In the genomic region with DNA sequence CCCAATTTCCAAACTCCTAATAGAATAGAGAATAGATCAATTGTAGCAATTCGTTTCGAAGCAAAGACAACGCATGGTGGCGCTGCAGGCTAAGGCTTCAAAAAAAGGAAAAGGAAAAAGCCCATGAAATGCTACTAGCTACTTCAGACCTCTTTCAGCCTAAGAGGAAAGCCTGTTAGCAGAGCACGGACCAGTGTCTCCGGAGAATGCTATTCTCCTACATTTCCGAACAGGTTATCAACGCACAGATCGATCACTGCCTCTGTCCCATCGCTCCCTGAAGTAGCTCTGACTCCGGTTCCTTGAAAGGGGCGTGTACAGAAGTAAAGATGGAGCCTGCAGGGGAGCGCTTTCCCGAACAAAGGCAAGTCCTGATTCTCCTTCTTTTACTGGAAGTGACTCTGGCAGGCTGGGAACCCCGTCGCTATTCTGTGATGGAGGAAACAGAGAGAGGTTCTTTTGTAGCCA, we compare ENCODE assay signal across 8 cellular contexts. TPM values are rescaled to one million over a fixed set of nuclear protein-coding genes. Genes with fewer than 3 reads are reported as not detected.
DNase-seq lines count a peak whose midpoint lies in the region; ATAC-seq and TF ChIP-seq lines count a peak whose summit lies in the region.

TSS of gene PCDHB15 (plus strand) at position 146 of the 468 bp plus-strand sequence. CDS start at position 330, 184 bp downstream.

- peaks cover 69% of the 10 kb centered on the region for H3K9me3 Mint-ChIP-seq in progenitor cell of endocrine pancreas (ENCODE audit: low read depth)

- TF ChIP-seq EP300 in gastroesophageal sphincter (IDR thresholded peaks at IDR 0.05), result no peak

- H3K4me1 Mint-ChIP-seq in progenitor cell of endocrine pancreas (ENCODE audit: low read depth), result no peaks in the 10 kb centered on the region

- DNase-seq in G401 (ENCODE audit: low spot score) (peak; percentile 58), NCI-H82 treated with DMSO at 0.1 percent for 48 hours (lab: John Stamatoyannopoulos, UW; ENCODE audit: unreplicated experiment) (peak; percentile 1), progenitor cell of endocrine pancreas (ENCODE audit: low spot score, unreplicated experiment) (no peak), NCI-H345 treated with DMSO at 0.1 percent for 48 hours (lab: John Stamatoyannopoulos, UW; ENCODE audit: unreplicated experiment) (no peak), NCI-H1436 (lab: John Stamatoyannopoulos, UW) (no peak), NCI-H1092 treated with DMSO at 0.1 percent for 48 hours (lab: John Stamatoyannopoulos, UW) (no peak)

- no peak for ATAC-seq in gastroesophageal sphincter
- ATAC-seq in HG03108 (IDR thresholded peaks at IDR 0.05; ENCODE audit: unreplicated experiment), result no peak

- peak within 1 kb of the TSS; percentile 18 to 29 for H3K4me3 ChIP-seq in gastroesophageal sphincter

- TF ChIP-seq CTCF in gastroesophageal sphincter (IDR thresholded peaks at IDR 0.05) (peak in 2 of 4 experiments; percentile 16 to 35), progenitor cell of endocrine pancreas (IDR thresholded peaks at IDR 0.05; ENCODE audit: unreplicated experiment) (peak; percentile 46)

- TF ChIP-seq POLR2A in gastroesophageal sphincter (IDR thresholded peaks at IDR 0.05), result no peak

- WGBS in gastroesophageal sphincter (ENCODE audit: low coverage in 1 of 2), 2 donors, result 3 to 8% methylated on average over 6 to 16 of the region's 16 CpGs

- H3K9me3 ChIP-seq in gastroesophageal sphincter, result peaks cover 9 to 100% (median 11%) of the 10 kb centered on the region in 3 donors

- H3K36me3 Mint-ChIP-seq in progenitor cell of endocrine pancreas (ENCODE audit: insufficient read depth), result peaks cover 58% of the 10 kb centered on the region

- no peaks in the 10 kb centered on the region for H3K4me1 ChIP-seq in gastroesophageal sphincter

- in situ Hi-C loops in G401 (cut with HindIII; ENCODE audit: low sequenced_read_pairs), result no loop called here

- peak within 1 kb of the TSS; percentile 79 for H3K27ac Mint-ChIP-seq in progenitor cell of endocrine pancreas

- peaks cover 0 to 13% of the 10 kb centered on the region in 2 donors for H3K36me3 ChIP-seq in gastroesophageal sphincter

- H3K27me3 ChIP-seq in gastroesophageal sphincter, result peaks cover 10% of the 10 kb centered on the region

- no peaks in the 10 kb centered on the region for H3K27me3 Mint-ChIP-seq in progenitor cell of endocrine pancreas

- H3K4me3 Mint-ChIP-seq in progenitor cell of endocrine pancreas (ENCODE audit: low read depth), result peak within 1 kb of the TSS; percentile 66

- peak within 1 kb of the TSS in 1 of 4 donors; percentile 31 for H3K27ac ChIP-seq in gastroesophageal sphincter

RNA-seq across cellular contexts. Expression of gene PCDHB15, which starts in this region (rescaled TPM):
- not detected in 2 replicates for total RNA-seq in G401 (2014; rRNA removed; shearing (Covaris generic))
- total RNA-seq in gastroesophageal sphincter, result 1 to 10 TPM; 3.2 to 6.6 (median 4.1) TPM
- 8.3 and 9.5 TPM in 2 replicates for total RNA-seq in progenitor cell of endocrine pancreas

Comparison
In these comparisons a context has a peak if more than half of its experiments do, and no peak if none do; other contexts are left out.
1. Peak in DNase-seq in G401; RNA of the gene not detected or under 1 TPM.